In the genomic region with DNA sequence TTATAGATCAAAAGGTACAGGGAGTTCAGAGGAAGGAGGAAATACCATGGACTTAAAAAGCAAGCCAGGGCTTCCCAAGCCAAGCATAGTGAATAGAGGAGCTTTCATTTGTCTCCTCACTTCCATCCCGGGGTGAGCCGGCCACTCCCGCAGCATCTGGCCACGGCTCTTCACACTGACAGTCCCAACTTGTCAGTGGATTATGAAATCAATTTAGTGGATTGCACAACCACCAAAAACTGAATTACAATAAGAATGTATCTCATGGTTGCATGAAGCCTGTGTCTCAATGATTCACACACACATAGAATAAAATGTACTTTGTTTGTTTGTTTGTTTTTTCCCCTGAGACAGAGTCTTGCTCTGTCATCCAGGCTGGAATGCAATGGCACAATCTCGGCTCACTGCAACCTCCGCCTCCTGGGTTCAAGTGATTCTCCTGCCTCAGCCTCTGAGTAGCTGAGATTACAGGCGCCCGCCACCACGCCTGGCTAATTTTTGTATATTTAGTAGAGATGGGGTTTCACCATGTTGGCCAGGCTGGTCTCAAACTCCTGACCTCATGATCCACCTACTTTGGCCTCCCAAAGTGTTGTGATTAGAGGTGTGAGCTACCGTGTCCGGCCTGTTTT, we compare ENCODE assay signal across 2 cellular contexts.
TF ChIP-seq lines count a peak whose summit lies in the region.
"Not testable (repeated sequence)": the region's sequence is repeated elsewhere in the genome, so short reads cannot be mapped to it uniquely, and the experiment has no call there.

No MANE protein-coding gene starts in this region.

TF ChIP-seq in K562, 482 proteins besides CTCF, POLR2A, EP300 and RAD21:
- peak; percentile 92 for TF ChIP-seq CEBPB (tag; IDR thresholded peaks at IDR 0.05)
- TF ChIP-seq CEBPG (CRISPR knock-in tag; IDR thresholded peaks at IDR 0.05) = not testable (repeated sequence)
- TF ChIP-seq CEBPG (tag; conservative IDR thresholded peaks at IDR 0.05 in 1 of 2, IDR thresholded peaks at IDR 0.05 in 1 of 2) = peak; percentile 77 to 79

TF ChIP-seq in HepG2, 621 proteins besides CTCF, POLR2A, EP300 and RAD21:
- TF ChIP-seq CEBPB (IDR thresholded peaks at IDR 0.05; ENCODE audit: borderline replicate concordance, low read depth, low read length) (peak; percentile 92), CEBPG (CRISPR knock-in tag; IDR thresholded peaks at IDR 0.05) (peak; percentile 25; the same call in 1 of the 2 replicates)
